ENCODE assay signal across 1 cellular context in genomic region chr11:59560702-59561469, GRCh38.
TF ChIP-seq lines count a peak whose summit lies in the region.

No MANE protein-coding gene starts in this region.

TF ChIP-seq in HepG2, 621 proteins besides CTCF, POLR2A, EP300 and RAD21 (continued from another document and continues in another):
- TF ChIP-seq ZNF407 (CRISPR knock-in tag; IDR thresholded peaks at IDR 0.05; ENCODE audit: not compliant biosample characterization): no peak
- no peak for TF ChIP-seq SIN3B (IDR thresholded peaks at IDR 0.05; ENCODE audit: low read length)
- peak; percentile 84; the same call in 1 of the 2 replicates for TF ChIP-seq CHD4 (IDR thresholded peaks at IDR 0.05; ENCODE audit: borderline replicate concordance, low read length)
- TF ChIP-seq ELK4 (CRISPR knock-in tag; IDR thresholded peaks at IDR 0.05; ENCODE audit: borderline replicate concordance): no peak
- TF ChIP-seq, protein P1, sequence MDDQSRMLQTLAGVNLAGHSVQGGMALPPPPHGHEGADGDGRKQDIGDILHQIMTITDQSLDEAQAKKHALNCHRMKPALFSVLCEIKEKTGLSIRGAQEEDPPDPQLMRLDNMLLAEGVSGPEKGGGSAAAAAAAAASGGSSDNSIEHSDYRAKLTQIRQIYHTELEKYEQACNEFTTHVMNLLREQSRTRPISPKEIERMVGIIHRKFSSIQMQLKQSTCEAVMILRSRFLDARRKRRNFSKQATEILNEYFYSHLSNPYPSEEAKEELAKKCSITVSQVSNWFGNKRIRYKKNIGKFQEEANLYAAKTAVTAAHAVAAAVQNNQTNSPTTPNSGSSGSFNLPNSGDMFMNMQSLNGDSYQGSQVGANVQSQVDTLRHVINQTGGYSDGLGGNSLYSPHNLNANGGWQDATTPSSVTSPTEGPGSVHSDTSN (CRISPR knock-in tag; IDR thresholded peaks at IDR 0.05; ENCODE audit: borderline replicate concordance): no peak
- no peak for TF ChIP-seq ATF1 (CRISPR knock-in tag; IDR thresholded peaks at IDR 0.05)
- peak; percentile 88 for TF ChIP-seq ZKSCAN5 (CRISPR knock-in tag; IDR thresholded peaks at IDR 0.05)
- no peak for TF ChIP-seq ZNF703 (CRISPR knock-in tag; IDR thresholded peaks at IDR 0.05; ENCODE audit: borderline replicate concordance)
- no peak for TF ChIP-seq ZNF343 (CRISPR knock-in tag; IDR thresholded peaks at IDR 0.05)
- TF ChIP-seq, protein P2, sequence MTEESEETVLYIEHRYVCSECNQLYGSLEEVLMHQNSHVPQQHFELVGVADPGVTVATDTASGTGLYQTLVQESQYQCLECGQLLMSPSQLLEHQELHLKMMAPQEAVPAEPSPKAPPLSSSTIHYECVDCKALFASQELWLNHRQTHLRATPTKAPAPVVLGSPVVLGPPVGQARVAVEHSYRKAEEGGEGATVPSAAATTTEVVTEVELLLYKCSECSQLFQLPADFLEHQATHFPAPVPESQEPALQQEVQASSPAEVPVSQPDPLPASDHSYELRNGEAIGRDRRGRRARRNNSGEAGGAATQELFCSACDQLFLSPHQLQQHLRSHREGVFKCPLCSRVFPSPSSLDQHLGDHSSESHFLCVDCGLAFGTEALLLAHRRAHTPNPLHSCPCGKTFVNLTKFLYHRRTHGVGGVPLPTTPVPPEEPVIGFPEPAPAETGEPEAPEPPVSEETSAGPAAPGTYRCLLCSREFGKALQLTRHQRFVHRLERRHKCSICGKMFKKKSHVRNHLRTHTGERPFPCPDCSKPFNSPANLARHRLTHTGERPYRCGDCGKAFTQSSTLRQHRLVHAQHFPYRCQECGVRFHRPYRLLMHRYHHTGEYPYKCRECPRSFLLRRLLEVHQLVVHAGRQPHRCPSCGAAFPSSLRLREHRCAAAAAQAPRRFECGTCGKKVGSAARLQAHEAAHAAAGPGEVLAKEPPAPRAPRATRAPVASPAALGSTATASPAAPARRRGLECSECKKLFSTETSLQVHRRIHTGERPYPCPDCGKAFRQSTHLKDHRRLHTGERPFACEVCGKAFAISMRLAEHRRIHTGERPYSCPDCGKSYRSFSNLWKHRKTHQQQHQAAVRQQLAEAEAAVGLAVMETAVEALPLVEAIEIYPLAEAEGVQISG (CRISPR knock-in tag; IDR thresholded peaks at IDR 0.05): no peak; the same call in 1 of the 2 replicates
- no peak for TF ChIP-seq ZNF709 (CRISPR knock-in tag; IDR thresholded peaks at IDR 0.05)
- no peak for TF ChIP-seq ZBED4 (CRISPR knock-in tag; IDR thresholded peaks at IDR 0.05; ENCODE audit: borderline replicate concordance)
- no peak for TF ChIP-seq ZBTB21 (CRISPR knock-in tag; IDR thresholded peaks at IDR 0.05)
- no peak for TF ChIP-seq HMG20B (CRISPR knock-in tag; conservative IDR thresholded peaks at IDR 0.05)
- TF ChIP-seq ELF3 (CRISPR knock-in tag; IDR thresholded peaks at IDR 0.05): no peak
- no peak for TF ChIP-seq TOE1 (CRISPR knock-in tag; IDR thresholded peaks at IDR 0.05)
- peak; percentile 56; the same call in 1 of the 2 replicates for TF ChIP-seq FOXK2 (IDR thresholded peaks at IDR 0.05)
- no peak for TF ChIP-seq SMC3 (IDR thresholded peaks at IDR 0.05; ENCODE audit: low read length)
- no peak for TF ChIP-seq ZNF597 (CRISPR knock-in tag; IDR thresholded peaks at IDR 0.05)
- no peak for TF ChIP-seq ZNF619 (CRISPR knock-in tag; IDR thresholded peaks at IDR 0.05)
- TF ChIP-seq PHF20 (CRISPR knock-in tag; IDR thresholded peaks at IDR 0.05): no peak
- TF ChIP-seq ZNF609 (CRISPR knock-in tag; IDR thresholded peaks at IDR 0.05; ENCODE audit: borderline replicate concordance): no peak
